Comparison of ENCODE assay signal across 18 cellular contexts in genomic region chr12:93743999-93744689, GRCh38.
DNase-seq lines count a peak whose midpoint lies in the region; ATAC-seq, FAIRE-seq and TF ChIP-seq lines count a peak whose summit lies in the region.
"Had no signal": no experiment of that assay in that cellular context is flagged by ENCODE, and none has a peak within 500 bp of the region (broad histone marks: within the 10 kb centered on the region; RNA-seq: fewer than 3 reads in every experiment).

No MANE protein-coding gene starts in this region.

- ATAC-seq in CD4-positive, alpha-beta T cell (ENCODE audit: poor library complexity), result no peak
- no peak for ATAC-seq in natural killer cell treated with Interleukin-12 subunit alpha and Interleukin-12 subunit beta and Interleukin-15 and Interleukin-18, amount 100 ng/mL, for 72 hours
- ATAC-seq in GM21367 (IDR thresholded peaks at IDR 0.05; ENCODE audit: unreplicated experiment), result no peak

- no peak overlapping the region for H3K4me3 ChIP-seq in bronchial epithelial cell (ENCODE audit: low read depth, low read length)
- H3K4me3 ChIP-seq: cardiac muscle cell had no signal

- POLR2A ChIA-PET in CD4-positive, alpha-beta T cell (lab: Charles Lee), result no interaction called here

- H3K4me1 Mint-ChIP-seq in CD4-positive, alpha-beta T cell (ENCODE audit: low read depth), result peaks cover 36% of the 10 kb centered on the region
- H3K4me1 Mint-ChIP-seq in natural killer cell treated with Interleukin-12 subunit alpha and Interleukin-12 subunit beta and Interleukin-15 and Interleukin-18, amount 100 ng/mL, for 72 hours (ENCODE audit: low read depth in 2 of 2), result peaks cover 34 to 39% of the 10 kb centered on the region in 2 donors

- CTCF ChIA-PET in CD4-positive, alpha-beta T cell (lab: Charles Lee), result interaction anchor here (1.3 kb wide), 1 partner anchor 242 kb away, joined by 3 read pairs; no protein-coding TSS in a partner anchor

- FAIRE-seq in bronchial epithelial cell (lab: Jason Lieb, UNC), result no peak

- no peak for TF ChIP-seq CTCF in CD4-positive, alpha-beta T cell (IDR thresholded peaks at IDR 0.05)
- no peak for TF ChIP-seq CTCF in bronchial epithelial cell (IDR thresholded peaks at IDR 0.05; ENCODE audit: insufficient read depth, low read length, severe bottlenecking)

- no peaks in the 10 kb centered on the region for H3K9me3 ChIP-seq in CD4-positive, alpha-beta T cell (ENCODE audit: control insufficient read depth, low read length)
- H3K9me3 ChIP-seq: BE2C had no signal

- no peak overlapping the region for H3K27ac Mint-ChIP-seq in CD4-positive, alpha-beta T cell
- H3K27ac Mint-ChIP-seq in natural killer cell treated with Interleukin-12 subunit alpha and Interleukin-12 subunit beta and Interleukin-15 and Interleukin-18, amount 100 ng/mL, for 72 hours, result peak overlapping the region; percentile 86 to 95
- H3K27ac Mint-ChIP-seq: progenitor cell of endocrine pancreas had no signal

- no peaks in the 10 kb centered on the region for H3K9me3 Mint-ChIP-seq in CD4-positive, alpha-beta T cell
- H3K9me3 Mint-ChIP-seq in natural killer cell treated with Interleukin-12 subunit alpha and Interleukin-12 subunit beta and Interleukin-15 and Interleukin-18, amount 100 ng/mL, for 72 hours, result no peaks in the 10 kb centered on the region
- H3K9me3 Mint-ChIP-seq: HFFc6 had no signal

- in situ Hi-C loops in KBM-7 (cut with MboI; ENCODE audit: low pct_unique_long_range_greater_than_20kb, low sequenced_read_pairs), result no loop called here

- H3K27me3 Mint-ChIP-seq in CD4-positive, alpha-beta T cell, result no peaks in the 10 kb centered on the region
- no peaks in the 10 kb centered on the region for H3K27me3 Mint-ChIP-seq in natural killer cell treated with Interleukin-12 subunit alpha and Interleukin-12 subunit beta and Interleukin-15 and Interleukin-18, amount 100 ng/mL, for 72 hours
- H3K27me3 Mint-ChIP-seq: progenitor cell of endocrine pancreas had no signal

- peak overlapping the region; percentile 89 for H3K4me3 Mint-ChIP-seq in CD4-positive, alpha-beta T cell
- H3K4me3 Mint-ChIP-seq in natural killer cell treated with Interleukin-12 subunit alpha and Interleukin-12 subunit beta and Interleukin-15 and Interleukin-18, amount 100 ng/mL, for 72 hours, result peak overlapping the region; percentile 7

- intact Hi-C loops in CD4-positive, alpha-beta T cell (cut with DNase I, micrococcal nuclease), result loop anchor here (5.0 kb wide), 3 partner anchors 67 to 242 kb away; partner anchors contain the start of gene CRADD (in 1 of the 2)

- no peaks in the 10 kb centered on the region for H3K36me3 ChIP-seq in bronchial epithelial cell (ENCODE audit: control insufficient read depth, insufficient read depth, low read length)
- H3K36me3 ChIP-seq: BE2C, cardiac muscle cell had no signal

- no peak for DNase-seq in CD4-positive, alpha-beta T cell
- DNase-seq in NCI-H446 treated with DMSO at 0.1 percent for 48 hours (lab: John Stamatoyannopoulos, UW) (peak; percentile 82), bronchial epithelial cell (ENCODE audit: low read depth) (peak; percentile 64), NCI-H2081 treated with DMSO at 0.1 percent for 48 hours (lab: John Stamatoyannopoulos, UW) (no peak), KBM-7 (no peak), NCI-H1930 (lab: John Stamatoyannopoulos, UW) (no peak)
- DNase-seq in natural killer cell treated with Interleukin-12 subunit alpha and Interleukin-12 subunit beta and Interleukin-15 and Interleukin-18, amount 100 ng/mL, for 72 hours (ENCODE audit: low spot score), result no peak
- DNase-seq: activated naive CD4-positive, alpha-beta T cell treated with Interleukin-2 at 50 U/mL for 16 hours; BE2C; effector CD8-positive, alpha-beta T cell; foreskin melanocyte; HFFc6; NCI-H2029 treated with DMSO at 0.1 percent for 48 hours; stimulated activated CD4-positive, alpha-beta T cell treated with anti-CD3 and anti-CD28 coated beads, Interleukin-15, amount 100 ng/mL, for 24 hours; substantia nigra had no signal

- H3K27ac ChIP-seq in CD4-positive, alpha-beta T cell (ENCODE audit: low read depth, low read length), result no peak overlapping the region
- H3K27ac ChIP-seq: cardiac muscle cell had no signal

- H3K36me3 Mint-ChIP-seq in CD4-positive, alpha-beta T cell (ENCODE audit: low read depth), result no peaks in the 10 kb centered on the region
- no peaks in the 10 kb centered on the region for H3K36me3 Mint-ChIP-seq in natural killer cell treated with Interleukin-12 subunit alpha and Interleukin-12 subunit beta and Interleukin-15 and Interleukin-18, amount 100 ng/mL, for 72 hours

- no peaks in the 10 kb centered on the region for H3K27me3 ChIP-seq in CD4-positive, alpha-beta T cell (ENCODE audit: control insufficient read depth, insufficient read depth, low read length)
- no peaks in the 10 kb centered on the region for H3K27me3 ChIP-seq in bronchial epithelial cell (ENCODE audit: control insufficient read depth, insufficient read depth, low read length)
- H3K27me3 ChIP-seq: BE2C, cardiac muscle cell had no signal

Comparison
In these comparisons a context has a peak if more than half of its experiments do, and no peak if none do; other contexts are left out.
1. DNase-seq: peak in NCI-H446 treated with DMSO at 0.1 percent for 48 hours (single experiment) and bronchial epithelial cell (single experiment); none in CD4-positive, alpha-beta T cell (0 of 10), natural killer cell treated with Interleukin-12 subunit alpha and Interleukin-12 subunit beta and Interleukin-15 and Interleukin-18, amount 100 ng/mL, for 72 hours (single experiment), NCI-H2081 treated with DMSO at 0.1 percent for 48 hours (single experiment), KBM-7 (single experiment) and NCI-H1930 (0 of 2).